ENCODE assay signal across 17 cellular contexts in the genomic region with DNA sequence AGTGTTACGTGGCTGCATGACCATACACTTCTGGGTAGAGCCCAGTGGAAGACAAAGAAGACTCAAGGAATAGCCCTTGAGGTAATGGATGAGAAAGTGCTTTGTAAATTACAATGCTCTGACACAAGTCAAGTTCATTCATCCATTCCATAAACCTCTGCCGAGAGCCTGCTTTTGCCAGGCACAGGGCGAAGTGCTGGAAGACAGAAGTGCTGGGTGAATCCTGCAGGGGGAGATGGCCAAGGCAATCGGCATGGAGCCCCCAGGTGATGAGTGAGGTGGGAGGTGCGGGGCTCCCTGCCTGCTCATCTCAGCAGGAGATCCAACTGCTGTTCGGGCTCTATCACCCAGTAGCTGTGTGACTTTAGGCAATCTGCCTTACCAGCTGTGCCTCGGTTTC. TPM values are rescaled to one million over a fixed set of nuclear protein-coding genes. Genes with fewer than 3 reads are reported as not detected.
DNase-seq lines count a peak whose midpoint lies in the region; ATAC-seq and TF ChIP-seq lines count a peak whose summit lies in the region.
"Had no signal": no experiment of that assay in that cellular context is flagged by ENCODE, and none has a peak within 500 bp of the region (broad histone marks: within the 10 kb centered on the region; RNA-seq: fewer than 3 reads in every experiment).

No MANE protein-coding gene starts in this region.

- peaks cover 21% of the 10 kb centered on the region for H3K27me3 Mint-ChIP-seq in activated naive CD8-positive, alpha-beta T cell treated with anti-CD3 and anti-CD28 coated beads, Interleukin-2, amount 50 U/mL, for 24 hours
- peaks cover 3% of the 10 kb centered on the region for H3K27me3 Mint-ChIP-seq in activated CD4-positive, alpha-beta T cell treated with anti-CD3 and anti-CD28 coated beads, Interleukin-2, amount 10 ng/mL, durations not matched to agents 7 days and 5 days
- H3K27me3 Mint-ChIP-seq: natural killer cell treated with Interleukin-12 subunit alpha and Interleukin-12 subunit beta and Interleukin-15 and Interleukin-18, amount 100 ng/mL, for 72 hours had no signal

- TF ChIP-seq CTCF in GM12872 (IDR thresholded peaks at IDR 0.05; ENCODE audit: insufficient read depth, low read depth, low read length) (0 out of 3 replicates have a peak, but pooled peaks have one; percentile 19), epithelial cell of proximal tubule (conservative IDR thresholded peaks at IDR 0.05; ENCODE audit: low read depth, low read length) (peak; percentile 59)

- no peaks in the 10 kb centered on the region for H3K9me3 Mint-ChIP-seq in activated naive CD8-positive, alpha-beta T cell treated with anti-CD3 and anti-CD28 coated beads, Interleukin-2, amount 50 U/mL, for 24 hours
- no peaks in the 10 kb centered on the region for H3K9me3 Mint-ChIP-seq in activated CD4-positive, alpha-beta T cell treated with anti-CD3 and anti-CD28 coated beads, Interleukin-2, amount 10 ng/mL, durations not matched to agents 7 days and 5 days
- H3K9me3 Mint-ChIP-seq: natural killer cell treated with Interleukin-12 subunit alpha and Interleukin-12 subunit beta and Interleukin-15 and Interleukin-18, amount 100 ng/mL, for 72 hours had no signal

- peaks cover 31% of the 10 kb centered on the region for H3K4me1 Mint-ChIP-seq in activated naive CD8-positive, alpha-beta T cell treated with anti-CD3 and anti-CD28 coated beads, Interleukin-2, amount 50 U/mL, for 24 hours
- peaks cover 28% of the 10 kb centered on the region for H3K4me1 Mint-ChIP-seq in activated CD4-positive, alpha-beta T cell treated with anti-CD3 and anti-CD28 coated beads, Interleukin-2, amount 10 ng/mL, durations not matched to agents 7 days and 5 days

- no peak overlapping the region for H3K27ac Mint-ChIP-seq in activated naive CD8-positive, alpha-beta T cell treated with anti-CD3 and anti-CD28 coated beads, Interleukin-2, amount 50 U/mL, for 24 hours
- H3K27ac Mint-ChIP-seq in activated CD4-positive, alpha-beta T cell treated with anti-CD3 and anti-CD28 coated beads, Interleukin-2, amount 10 ng/mL, durations not matched to agents 7 days and 5 days, result no peak overlapping the region

- CTCF ChIA-PET in activated CD4-positive, alpha-beta T cell treated with anti-CD3 and anti-CD28 coated beads, Interleukin-2, amount 10 ng/mL, durations not matched to agents 7 days and 5 days (lab: Charles Lee), result interaction anchor here (0.6 to 3.5 kb wide), 11 partner anchors 10 to 112 kb away, joined by 3 to 56 read pairs (median 5); partner anchors contain the start of gene PGS1

- DNase-seq in NCI-H187 treated with DMSO at 0.1 percent for 48 hours (lab: John Stamatoyannopoulos, UW) (peak; percentile 27), epithelial cell of proximal tubule (ENCODE audit: low read depth) (no peak), renal cortical epithelial cell (ENCODE audit: low read depth) (peak; percentile 81), NCI-H526 (lab: John Stamatoyannopoulos, UW) (no peak)
- DNase-seq in activated naive CD8-positive, alpha-beta T cell treated with anti-CD3 and anti-CD28 coated beads, Interleukin-2, amount 50 U/mL, for 24 hours, result no peak
- no peak for DNase-seq in activated CD4-positive, alpha-beta T cell treated with anti-CD3 and anti-CD28 coated beads, Interleukin-2, amount 10 ng/mL, durations not matched to agents 7 days and 5 days
- DNase-seq: activated CD4-positive, alpha-beta T cell treated with anti-CD3 and anti-CD28 coated beads for 1 hour; activated naive CD4-positive, alpha-beta T cell treated with anti-CD3 and anti-CD28 coated beads, Interleukin-2, amount 50 U/mL, for 16 hours; central memory CD4-positive, alpha-beta T cell; KBM-7; NCI-H1092 treated with DMSO at 0.1 percent for 48 hours; NCI-H226; Right ventricle myocardium superior; substantia nigra had no signal

- H3K4me3 Mint-ChIP-seq in activated naive CD8-positive, alpha-beta T cell treated with anti-CD3 and anti-CD28 coated beads, Interleukin-2, amount 50 U/mL, for 24 hours, result no peak overlapping the region
- H3K4me3 Mint-ChIP-seq in activated CD4-positive, alpha-beta T cell treated with anti-CD3 and anti-CD28 coated beads, Interleukin-2, amount 10 ng/mL, durations not matched to agents 7 days and 5 days, result no peak overlapping the region
- H3K4me3 Mint-ChIP-seq: natural killer cell treated with Interleukin-12 subunit alpha and Interleukin-12 subunit beta and Interleukin-15 and Interleukin-18, amount 100 ng/mL, for 72 hours had no signal

- peaks cover 12% of the 10 kb centered on the region for H3K36me3 Mint-ChIP-seq in activated naive CD8-positive, alpha-beta T cell treated with anti-CD3 and anti-CD28 coated beads, Interleukin-2, amount 50 U/mL, for 24 hours (ENCODE audit: low read depth)
- peaks cover 12% of the 10 kb centered on the region for H3K36me3 Mint-ChIP-seq in activated CD4-positive, alpha-beta T cell treated with anti-CD3 and anti-CD28 coated beads, Interleukin-2, amount 10 ng/mL, durations not matched to agents 7 days and 5 days (ENCODE audit: low read depth)
- H3K36me3 Mint-ChIP-seq: natural killer cell treated with Interleukin-12 subunit alpha and Interleukin-12 subunit beta and Interleukin-15 and Interleukin-18, amount 100 ng/mL, for 72 hours had no signal

- POLR2A ChIA-PET in activated CD4-positive, alpha-beta T cell treated with anti-CD3 and anti-CD28 coated beads, Interleukin-2, amount 10 ng/mL, durations not matched to agents 7 days and 5 days (lab: Charles Lee), result no interaction called here

- no peak overlapping the region for H3K4me3 ChIP-seq in epithelial cell of proximal tubule (ENCODE audit: low read depth, low read length)
- H3K4me3 ChIP-seq: GM12878 had no signal

- ATAC-seq in activated naive CD8-positive, alpha-beta T cell treated with anti-CD3 and anti-CD28 coated beads, Interleukin-2, amount 50 U/mL, for 24 hours, result no peak
- ATAC-seq: GM12878; natural killer cell treated with Interleukin-12 subunit alpha and Interleukin-12 subunit beta and Interleukin-15 and Interleukin-18, amount 100 ng/mL, for 72 hours had no signal

RNA-seq across cellular contexts. Expression of gene SOCS3, which starts 2.8 kb away (rescaled TPM):
- total RNA-seq in epithelial cell of proximal tubule (42.8 and 69.2 TPM in 2 replicates), renal cortical epithelial cell (46.4 and 94.7 TPM in 2 replicates)
- 10 to 100 TPM; 22.2 to 24.4 TPM for total RNA-seq in activated CD4-positive, alpha-beta T cell treated with anti-CD3 and anti-CD28 coated beads, Interleukin-2, amount 10 ng/mL, durations not matched to agents 7 days and 5 days

RNA-seq across cellular contexts. Expression of gene PGS1, which starts 15.8 kb away (rescaled TPM):
- total RNA-seq in epithelial cell of proximal tubule, result 28.7 and 40.6 TPM in 2 replicates
- total RNA-seq in renal cortical epithelial cell, result 29.0 and 52.9 TPM in 2 replicates
- 10 to 100 TPM; 71.1 to 78.3 TPM for total RNA-seq in activated CD4-positive, alpha-beta T cell treated with anti-CD3 and anti-CD28 coated beads, Interleukin-2, amount 10 ng/mL, durations not matched to agents 7 days and 5 days

Comparison
In these comparisons a context has a peak if more than half of its experiments do, and no peak if none do; other contexts are left out.
1. DNase-seq: peak in NCI-H187 treated with DMSO at 0.1 percent for 48 hours (single experiment) and renal cortical epithelial cell (single experiment); none in epithelial cell of proximal tubule (single experiment), activated naive CD8-positive, alpha-beta T cell treated with anti-CD3 and anti-CD28 coated beads, Interleukin-2, amount 50 U/mL, for 24 hours (single experiment), activated CD4-positive, alpha-beta T cell treated with anti-CD3 and anti-CD28 coated beads, Interleukin-2, amount 10 ng/mL, durations not matched to agents 7 days and 5 days (single experiment) and NCI-H526 (0 of 2).